In genomic region chr13:85186646-85187045, GRCh38 we compare ENCODE assay signal across 33 cellular contexts.
"Had no signal": no experiment of that assay in that cellular context is flagged by ENCODE, and none has a peak within 500 bp of the region (broad histone marks: within the 10 kb centered on the region; RNA-seq: fewer than 3 reads in every experiment).

No MANE protein-coding gene starts in this region.

- DNase-seq: Kasumi-1, KG1, MG63, MM.1S, MV-4-11, NCI-H1048, NCI-H1092, NCI-H1092 treated with DMSO at 0.1 percent for 48 hours, NCI-H1105, NCI-H1105 treated with DMSO at 0.1 percent for 48 hours, NCI-H1417 treated with DMSO at 0.1 percent for 48 hours, NCI-H1436, NCI-H1436 treated with DMSO at 0.1 percent for 48 hours, NCI-H146, NCI-H1694, NCI-H1694 treated with DMSO at 0.1 percent for 48 hours, NCI-H187, NCI-H187 treated with DMSO at 0.1 percent for 48 hours, NCI-H1930, NCI-H2029, NCI-H2029 treated with DMSO at 0.1 percent for 48 hours, NCI-H2081, NCI-H2081 treated with DMSO at 0.1 percent for 48 hours, NCI-H2107, NCI-H2171, NCI-H2171 treated with DMSO at 0.1 percent for 48 hours, NCI-H2227 treated with DMSO at 0.1 percent for 48 hours, NCI-H226, NCI-H345, NCI-H446, NCI-H446 treated with DMSO at 0.1 percent for 48 hours, NCI-H510A had no signal

- H3K4me2 ChIP-seq: KMS-11 had no signal

- H3K9ac ChIP-seq: KMS-11 had no signal

- H3K27me3 ChIP-seq: MG63 had no signal

- H3K27ac ChIP-seq: KMS-11 had no signal

- H3K36me3 ChIP-seq: MG63 had no signal

- H3K4me3 ChIP-seq: MG63 had no signal
